ENCODE assay signal across 20 cellular contexts in genomic region chr17:30186761-30187160, GRCh38. TPM values are rescaled to one million over a fixed set of nuclear protein-coding genes. Genes with fewer than 3 reads are reported as not detected.
DNase-seq lines count a peak whose midpoint lies in the region; ATAC-seq, FAIRE-seq and TF ChIP-seq lines count a peak whose summit lies in the region.
"Had no signal": no experiment of that assay in that cellular context is flagged by ENCODE, and none has a peak within 500 bp of the region (broad histone marks: within the 10 kb centered on the region; RNA-seq: fewer than 3 reads in every experiment).

No MANE protein-coding gene starts in this region.

- H3K4me1 ChIP-seq in HepG2 (ENCODE audit: insufficient read depth, low read length) = peaks cover 4% of the 10 kb centered on the region; the same call in 1 of the 2 replicates
- H3K4me1 ChIP-seq in right lobe of liver = no peaks in the 10 kb centered on the region
- H3K4me1 ChIP-seq in K562 (replicated peaks in 1 of 2; ENCODE audit: control insufficient read depth in 2 of 2, insufficient read depth in 2 of 2, low read length in 2 of 2) = no peaks in the 10 kb centered on the region
- no peaks in the 10 kb centered on the region for H3K4me1 ChIP-seq in upper lobe of left lung
- H3K4me1 ChIP-seq: Caco-2 had no signal

- no peaks in the 10 kb centered on the region for H3K27me3 ChIP-seq in HepG2 (ENCODE audit: control insufficient read depth in 1 of 2, insufficient read depth in 2 of 2, low read length in 2 of 2)
- no peaks in the 10 kb centered on the region for H3K27me3 ChIP-seq in right lobe of liver
- H3K27me3 ChIP-seq in K562 (ENCODE audit: control insufficient read depth in 2 of 2, insufficient read depth in 2 of 2, low read length in 2 of 2) = no peaks in the 10 kb centered on the region
- no peaks in the 10 kb centered on the region for H3K27me3 ChIP-seq in upper lobe of left lung

- TF ChIP-seq CTCF in HepG2 (CRISPR knock-in tag; IDR thresholded peaks at IDR 0.05) (no peak), right lobe of liver (IDR thresholded peaks at IDR 0.05) (no peak), K562 (IDR thresholded peaks at IDR 0.05 in 2 of 3, conservative IDR thresholded peaks at IDR 0.05 in 1 of 3; ENCODE audit: insufficient read depth in 2 of 3, low read depth in 1 of 3, low read length in 3 of 3) (no peak), upper lobe of left lung (IDR thresholded peaks at IDR 0.05) (no peak)

- H3K27ac ChIP-seq in HepG2 (ENCODE audit: extremely low read length, insufficient read depth, low read length) = no peak overlapping the region
- H3K27ac ChIP-seq in right lobe of liver = no peak overlapping the region
- H3K27ac ChIP-seq in K562 (ENCODE audit: extremely low read depth, low read depth, low read length) = no peak overlapping the region
- no peak overlapping the region for H3K27ac ChIP-seq in upper lobe of left lung
- H3K27ac ChIP-seq: 22Rv1 had no signal

- H3K4me3 ChIP-seq in HepG2 (replicated peaks in 1 of 3; ENCODE audit: insufficient read depth in 1 of 3, low read depth in 2 of 3, low read length in 3 of 3) (no peak overlapping the region), right lobe of liver (no peak overlapping the region), K562 (no peak overlapping the region), upper lobe of left lung (no peak overlapping the region)
- H3K4me3 ChIP-seq: GM12878, GM23338 had no signal

- TF ChIP-seq EP300 in HepG2 (IDR thresholded peaks at IDR 0.05; ENCODE audit: low read depth in 2 of 2, low read length in 2 of 2) = no peak
- TF ChIP-seq EP300 in HepG2 (CRISPR knock-in tag; IDR thresholded peaks at IDR 0.05; ENCODE audit: borderline replicate concordance) = no peak
- TF ChIP-seq EP300 in K562 (IDR thresholded peaks at IDR 0.05; ENCODE audit: low read length) = no peak
- TF ChIP-seq EP300 in upper lobe of left lung (IDR thresholded peaks at IDR 0.05) = no peak

- H3K9me1 ChIP-seq in K562 (ENCODE audit: control insufficient read depth, insufficient read depth, low read length) = no peaks in the 10 kb centered on the region

- TF ChIP-seq POLR2A in HepG2 (IDR thresholded peaks at IDR 0.05; ENCODE audit: insufficient read depth in 1 of 2, low read depth in 2 of 2, low read length in 2 of 2) (no peak), right lobe of liver (IDR thresholded peaks at IDR 0.05) (no peak), K562 (conservative IDR thresholded peaks at IDR 0.05) (no peak), upper lobe of left lung (IDR thresholded peaks at IDR 0.05) (no peak)

- POLR2A ChIA-PET in HepG2 (lab: Yijun Ruan, JAX) = no interaction called here
- POLR2A ChIA-PET in K562 (lab: Yijun Ruan, JAX) = interaction anchor here (1.6 kb wide), 1 partner anchor 24 kb away, joined by 7 read pairs; no protein-coding TSS in a partner anchor

- 96% methylated on average over 1 of the region's 1 CpG for WGBS in HepG2 (ENCODE audit: low lambda C conversion rate)
- 83% methylated on average over 1 of the region's 1 CpG for WGBS in right lobe of liver (ENCODE audit: insufficient coverage, low coverage, low lambda C conversion rate, missing lambda C conversion rate)
- WGBS in K562 (ENCODE audit: insufficient coverage, low coverage, missing lambda C conversion rate) = 71% methylated on average over 1 of the region's 1 CpG
- WGBS in upper lobe of left lung, 2 donors = 81 to 88% methylated on average over 1 of the region's 1 CpG

- intact Hi-C loops in HepG2 (cut with micrococcal nuclease; ENCODE audit: unreplicated experiment) = no loop called here
- intact Hi-C loops in right lobe of liver (cut with DNase I) = loop anchor here in 1 of 2 donors (10.0 kb wide), 1 partner anchor 52 kb away; no protein-coding TSS in a partner anchor
- intact Hi-C loops in K562 (cut with micrococcal nuclease) = no loop called here

- DNase-seq in HepG2 (ENCODE audit: low spot score) (no peak), right lobe of liver (no peak), K562 (ENCODE audit: extremely low read depth in 1 of 4, low spot score in 3 of 4) (no peak), inferior parietal cortex (ENCODE audit: extremely low spot score) (no peak), upper lobe of left lung (no peak)
- DNase-seq: C1 segment of cervical spinal cord; Caco-2; CD8-positive, alpha-beta T cell; DMS153; DND-41; GDM1; H9 had no signal

- H3K4me2 ChIP-seq in HepG2 (ENCODE audit: low read depth, low read length) (no peak overlapping the region), K562 (ENCODE audit: insufficient read depth, low read length) (no peak overlapping the region)
- H3K4me2 ChIP-seq: GM23338 had no signal

- H4K20me1 ChIP-seq in HepG2 (ENCODE audit: insufficient read depth, low read length) = no peaks in the 10 kb centered on the region
- H4K20me1 ChIP-seq in K562 (replicated peaks; ENCODE audit: control insufficient read depth, insufficient read depth, low read length) = no peaks in the 10 kb centered on the region

- in situ Hi-C loops in HepG2 (cut with HindIII; ENCODE audit: extremely low pct_ligation_motif_present, low pct_unique_long_range_greater_than_20kb) = no loop called here
- in situ Hi-C loops in K562 (cut with MboI) = no loop called here

- BruUV-seq in HepG2 (replicated peaks; lab: Mats Ljungman, UMichigan) (no TSS peak), K562 (replicated peaks; lab: Mats Ljungman, UMichigan) (no TSS peak)

- H3K79me2 ChIP-seq in HepG2 (ENCODE audit: insufficient read depth, low read length) = no peaks in the 10 kb centered on the region
- no peaks in the 10 kb centered on the region for H3K79me2 ChIP-seq in K562 (ENCODE audit: control insufficient read depth, insufficient read depth, low read length)

- H3K9me3 ChIP-seq in HepG2 (ENCODE audit: low read length) = no peaks in the 10 kb centered on the region
- no peaks in the 10 kb centered on the region for H3K9me3 ChIP-seq in right lobe of liver
- H3K9me3 ChIP-seq in K562 (replicated peaks; ENCODE audit: control insufficient read depth, insufficient read depth, low read depth, low read length) = no peaks in the 10 kb centered on the region
- H3K9me3 ChIP-seq in upper lobe of left lung = no peaks in the 10 kb centered on the region
- H3K9me3 ChIP-seq: Caco-2 had no signal

- ATAC-seq in HepG2 (no peak), right lobe of liver (no peak), K562 (no peak), upper lobe of left lung (ENCODE audit: low FRiP score in 2 of 2) (no peak), GM18870 (IDR thresholded peaks at IDR 0.05; ENCODE audit: unreplicated experiment) (no peak)
- ATAC-seq: CD8-positive, alpha-beta T cell; GM12878; GM23338; HCT116 had no signal

- no peak overlapping the region for H2AFZ ChIP-seq in HepG2 (ENCODE audit: low read length)
- H2AFZ ChIP-seq in K562 (ENCODE audit: low read depth, low read length) = no peak overlapping the region
- H2AFZ ChIP-seq: GM23338 had no signal

- TF ChIP-seq RAD21 in HepG2 (CRISPR knock-in tag; IDR thresholded peaks at IDR 0.05) = no peak
- no peak for TF ChIP-seq RAD21 in K562 (CRISPR knock-in tag; conservative IDR thresholded peaks at IDR 0.05 in 1 of 2, IDR thresholded peaks at IDR 0.05 in 1 of 2)

- H3K36me3 ChIP-seq in HepG2 (replicated peaks in 1 of 2; ENCODE audit: control insufficient read depth in 1 of 2, insufficient read depth in 2 of 2, low read length in 2 of 2) = peaks cover 0 to 29% of the 10 kb centered on the region in 2 experiments; a peak in 4 of 5 replicates
- H3K36me3 ChIP-seq in right lobe of liver = peaks cover 0 to 35% (median 20%) of the 10 kb centered on the region in 4 donors
- peaks cover 36% of the 10 kb centered on the region for H3K36me3 ChIP-seq in K562 (ENCODE audit: control insufficient read depth, insufficient read depth, low read length)
- H3K36me3 ChIP-seq in upper lobe of left lung = peaks cover 0 to 46% (median 36%) of the 10 kb centered on the region in 4 donors

- CTCF ChIA-PET in HepG2 (lab: Yijun Ruan, JAX; ENCODE audit: low intra/inter-chr PET ratio, low total read pairs) (no interaction called here), K562 (lab: Yijun Ruan, JAX; ENCODE audit: low intra/inter-chr PET ratio) (no interaction called here)

- H3K9ac ChIP-seq in HepG2 (ENCODE audit: insufficient read depth, low read depth, low read length) = no peak overlapping the region
- no peak overlapping the region for H3K9ac ChIP-seq in K562 (ENCODE audit: insufficient read depth in 1 of 2, low read depth in 2 of 2, low read length in 2 of 2)

- FAIRE-seq in HepG2 (lab: Jason Lieb, UNC) (no peak), G401.6 (lab: Jason Lieb, UNC) (peak; percentile 13), K562 (lab: Jason Lieb, UNC) (no peak)
- FAIRE-seq: GM12878 had no signal

RNA-seq across cellular contexts. Expression of gene SLC6A4, which starts 48.7 kb away (rescaled TPM):
- 5.6 and 7.6 TPM in 2 replicates for total RNA-seq in HepG2 (2016; rRNA removed; fragmentation: Illumina TruSeq; extraction: Trizol)
- total RNA-seq in HepG2 (2016; cell fraction: cytosol; rRNA removed; fragmentation: Illumina TruSeq; extraction: Trizol; ENCODE audit: low read depth) = 1.9 and 2.0 TPM in 2 replicates
- total RNA-seq in HepG2 (2016; cell fraction: insoluble cytoplasmic fraction; rRNA removed; fragmentation: Illumina TruSeq; extraction: Trizol) = 5.7 and 7.3 TPM in 2 replicates
- total RNA-seq in HepG2 (2016; cell fraction: membrane; rRNA removed; fragmentation: Illumina TruSeq; extraction: Trizol) = 4.1 and 5.6 TPM in 2 replicates
- total RNA-seq in HepG2 (2016; cell fraction: nucleus; rRNA removed; fragmentation: Illumina TruSeq; extraction: Trizol) = 6.7 and 7.0 TPM in 2 replicates
- 20.3 and 21.9 TPM in 2 replicates for polyA plus RNA-seq in HepG2 (2011; rRNA removed)
- 15.7 and 20.0 TPM in 2 replicates for polyA plus RNA-seq in HepG2 (2011; cell fraction: cytosol; rRNA removed)
- 8.1 and 11.6 TPM in 2 replicates for polyA plus RNA-seq in HepG2 (2011; cell fraction: nucleus; rRNA removed)
- polyA plus RNA-seq in HepG2 (2012) = 15.5 and 28.1 TPM in 2 replicates
- 1.6 and 2.3 TPM in 2 replicates for polyA plus RNA-seq in HepG2 (2016; cell fraction: cytosol; fragmentation: Illumina TruSeq; extraction: Trizol; ENCODE audit: low read depth)
- 5.2 and 5.3 TPM in 2 replicates for polyA plus RNA-seq in HepG2 (2016; cell fraction: insoluble cytoplasmic fraction; fragmentation: Illumina TruSeq; extraction: Trizol; ENCODE audit: low read depth)
- polyA plus RNA-seq in HepG2 (2016; cell fraction: membrane; fragmentation: Illumina TruSeq; extraction: Trizol; ENCODE audit: low read depth) = 3.7 and 4.6 TPM in 2 replicates
- 9.8 and 10.4 TPM in 2 replicates for polyA plus RNA-seq in HepG2 (2016; cell fraction: nucleus; fragmentation: Illumina TruSeq; extraction: Trizol; ENCODE audit: insufficient read depth, low read depth)
- 24.8 TPM in 1 of 2 replicates, not detected in the other for polyA minus RNA-seq in HepG2 (2011; rRNA and poly(A)+ RNA removed; ENCODE audit: low replicate concordance)
- 7.6 and 9.2 TPM in 2 replicates for polyA minus RNA-seq in HepG2 (2011; cell fraction: cytosol; rRNA and poly(A)+ RNA removed)
- polyA minus RNA-seq in HepG2 (2011; cell fraction: nucleus; rRNA and poly(A)+ RNA removed) = 9.4 and 13.8 TPM in 2 replicates
- not detected for total RNA-seq in right lobe of liver
- total RNA-seq in K562 (2011; cell fraction: chromatin; rRNA removed; ENCODE audit: low replicate concordance) = not detected in 2 replicates
- total RNA-seq in K562 (2011; cell fraction: nucleolus; rRNA removed) = not detected in 2 replicates
- total RNA-seq in K562 (2011; cell fraction: nucleoplasm; rRNA removed) = 0.44 TPM in 1 of 2 replicates, not detected in the other
- 0.05 TPM in 1 of 2 replicates, not detected in the other for total RNA-seq in K562 (2014; rRNA removed)
- not detected in 2 replicates for total RNA-seq in K562 (2014; rRNA removed; fragmentation: Illumina TruSeq; extraction: Trizol)
- not detected in 2 replicates for total RNA-seq in K562 (2015; rRNA removed; fragmentation: Illumina TruSeq; extraction: Trizol)
- 0.09 TPM in 1 of 2 replicates, not detected in the other for total RNA-seq in K562 (2021)
- polyA plus RNA-seq in K562 (2011; rRNA removed) = 0.07 TPM in 1 of 2 replicates, not detected in the other
- 0.04 and 0.06 TPM in 2 replicates for polyA plus RNA-seq in K562 (2011; cell fraction: cytosol; rRNA removed)
- 0.07 TPM in 1 of 2 replicates, not detected in the other for polyA plus RNA-seq in K562 (2011; cell fraction: nucleus; rRNA removed)
- polyA plus RNA-seq in K562 (2012) = 0.01 and 0.21 TPM in 2 replicates
- polyA plus RNA-seq in K562 (2014; fragmentation: Illumina TruSeq; extraction: Trizol) = 0.06 TPM in 1 of 2 replicates, not detected in the other
- not detected for polyA plus RNA-seq in K562 (2014; fragmentation: Nextera tagmentation; extraction: Ambion mirVana)
- 0.05 TPM in 1 of 2 replicates, not detected in the other for polyA plus RNA-seq in K562 (2014; rRNA removed)
- not detected in 2 replicates for polyA minus RNA-seq in K562 (2011; rRNA and poly(A)+ RNA removed)
- polyA minus RNA-seq in K562 (2011; cell fraction: cytosol; rRNA and poly(A)+ RNA removed) = not detected in 2 replicates
- polyA minus RNA-seq in K562 (2011; cell fraction: nucleus; rRNA and poly(A)+ RNA removed) = not detected in 2 replicates
- 100 to 1,000 TPM in 2 of 6 donors, 10 to 100 TPM in 4; 14.7 to 289 (median 44.8) TPM for total RNA-seq in upper lobe of left lung
- total RNA-seq: CD8-positive, alpha-beta T cell; H4 had no signal
- polyA plus RNA-seq: BJ had no signal

Comparison
In these comparisons a context has a peak if more than half of its experiments do, and no peak if none do; other contexts are left out.
1. Of the 241 proteins assayed by ChIP-seq in both HepG2 and K562: peak only in HepG2: MAFK; only in K562: MAFG; in both: MAFF; in neither: 238.